Comparison of ENCODE assay signal across 24 cellular contexts in genomic region chr1:71001627-71002026, GRCh38. TPM values are rescaled to one million over a fixed set of nuclear protein-coding genes. Genes with fewer than 3 reads are reported as not detected.
"Had no signal": no experiment of that assay in that cellular context is flagged by ENCODE, and none has a peak within 500 bp of the region (broad histone marks: within the 10 kb centered on the region; RNA-seq: fewer than 3 reads in every experiment).

No MANE protein-coding gene starts in this region.

- H3K9ac ChIP-seq: parathyroid adenoma had no signal

- ATAC-seq: effector memory CD8-positive, alpha-beta T cell; left lobe of liver; natural killer cell treated with Interleukin-12 subunit alpha and Interleukin-12 subunit beta and Interleukin-15 and Interleukin-18, amount 100 ng/mL, for 72 hours; right cardiac atrium; stimulated activated memory B cell treated with anti-CD40 and anti-IgM and Interleukin-4, amounts not matched to agents 10 μg/mL and 1 μg/mL and 100 μg/mL, for 72 hours; stimulated activated naive CD8-positive, alpha-beta T cell treated with anti-CD3 and anti-CD28 coated beads, Interleukin-15, Interleukin-2, amounts not matched to agents 100 U/mL and 50 U/mL, for 24 hours had no signal

- H3K27ac ChIP-seq: neutrophil, parathyroid adenoma, prostate gland, skin epidermis, spleen had no signal

- H3K79me2 ChIP-seq: parathyroid adenoma had no signal

- H3K36me3 ChIP-seq: esophagus squamous epithelium, neutrophil, prostate gland, spleen, transverse colon had no signal

- H3K27me3 ChIP-seq: esophagus squamous epithelium, neutrophil, transverse colon had no signal

- FAIRE-seq: endometrium, kidney had no signal

- H3K4me3 ChIP-seq: esophagus squamous epithelium, lung, prostate gland, skin epidermis, spleen, transverse colon had no signal

- H3K9me3 ChIP-seq: esophagus squamous epithelium, prostate gland, spleen, transverse colon had no signal

- H3K4me1 ChIP-seq: esophagus squamous epithelium, parathyroid adenoma, prostate gland, spleen, transverse colon had no signal

- H2AFZ ChIP-seq: parathyroid adenoma had no signal

- DNase-seq: cortex of kidney; effector memory CD8-positive, alpha-beta T cell; erythroblast; esophagus squamous epithelium; foreskin melanocyte; head of caudate nucleus; kidney; naive B cell; right cardiac atrium; spleen; stimulated activated CD4-positive, alpha-beta T cell treated with anti-CD3 and anti-CD28 coated beads, Interleukin-4, amount 100 ng/mL, for 4 hours; stimulated activated naive CD8-positive, alpha-beta T cell treated with anti-CD3 and anti-CD28 coated beads, Interleukin-15, Interleukin-2, amounts not matched to agents 100 U/mL and 50 U/mL, for 24 hours; transverse colon had no signal

RNA-seq across cellular contexts. Expression of gene PTGER3, which starts 46.0 kb away (rescaled TPM):
- total RNA-seq: dermis microvascular lymphatic vessel endothelial cell, neural crest cell had no signal
